8 cellular contexts compared by ENCODE assay signal in the genomic region with DNA sequence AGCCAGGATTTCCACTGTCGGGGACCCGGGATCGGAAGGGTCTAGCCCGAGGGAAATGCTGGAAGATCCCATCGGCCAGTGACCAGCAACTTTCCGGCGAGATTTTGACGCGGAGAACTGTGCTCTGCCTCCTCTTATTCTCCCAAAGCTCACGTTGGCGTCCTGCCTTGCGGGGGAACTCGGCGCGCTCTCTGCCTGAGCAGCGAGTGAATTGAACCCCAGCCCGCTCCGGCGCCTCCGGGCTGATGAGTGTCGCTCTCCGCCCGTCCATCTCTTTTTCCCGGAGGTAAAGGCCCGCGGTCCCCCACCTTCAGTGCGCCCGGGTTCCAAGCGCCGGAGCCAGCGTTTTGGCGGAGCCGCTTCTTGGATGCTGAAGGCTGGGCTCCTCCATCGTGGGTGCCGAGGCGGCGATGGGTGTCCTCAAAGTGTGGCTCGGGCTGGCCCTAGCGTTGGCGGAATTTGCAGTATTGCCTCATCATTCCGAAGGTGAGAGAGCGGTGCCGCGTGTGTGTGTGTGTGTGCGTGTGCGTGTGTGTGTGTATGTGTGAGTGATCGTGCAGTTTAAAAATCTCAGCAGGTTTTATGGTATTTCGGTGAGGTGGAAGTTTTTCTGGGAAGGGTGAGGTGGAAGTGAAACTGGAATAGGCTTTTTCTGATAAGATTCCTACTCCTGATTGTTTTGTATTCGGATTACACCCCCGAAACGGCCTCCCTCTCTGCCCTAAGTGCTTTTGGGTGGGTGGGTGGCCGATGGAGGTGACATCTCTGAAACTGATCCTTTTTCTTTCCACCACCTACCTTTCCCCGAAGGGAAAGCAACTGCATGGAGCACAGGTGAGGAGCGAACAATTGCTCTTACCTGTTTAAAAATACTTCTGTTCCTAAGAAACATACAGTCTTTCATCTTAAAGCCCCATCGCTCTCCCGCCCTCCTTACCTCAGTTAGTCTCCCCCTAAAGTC. TPM values are rescaled to one million over a fixed set of nuclear protein-coding genes. Genes with fewer than 3 reads are reported as not detected.
DNase-seq lines count a peak whose midpoint lies in the region; ATAC-seq and TF ChIP-seq lines count a peak whose summit lies in the region.

No MANE protein-coding gene starts in this region.

- H3K4me1 Mint-ChIP-seq in T-helper 2 cell treated with Interferon-gamma antibody and Interleukin-4, amounts not matched to agents 5 μg/mL and 100 μg/mL, for 36 hours (ENCODE audit: low read depth) = peaks cover 26% of the 10 kb centered on the region
- H3K4me1 Mint-ChIP-seq in stimulated activated effector memory CD8-positive, alpha-beta T cell treated with anti-CD3 and anti-CD28 coated beads, Interleukin-12 subunit alpha, Interleukin-12 subunit beta, amount 100 ng/mL, for 72 hours = peaks cover 27% of the 10 kb centered on the region

- peak overlapping the region; percentile 18 for H3K27ac Mint-ChIP-seq in T-helper 2 cell treated with Interferon-gamma antibody and Interleukin-4, amounts not matched to agents 5 μg/mL and 100 μg/mL, for 36 hours
- H3K27ac Mint-ChIP-seq in stimulated activated effector memory CD8-positive, alpha-beta T cell treated with anti-CD3 and anti-CD28 coated beads, Interleukin-12 subunit alpha, Interleukin-12 subunit beta, amount 100 ng/mL, for 72 hours = no peak overlapping the region

- no peaks in the 10 kb centered on the region for H3K36me3 Mint-ChIP-seq in T-helper 2 cell treated with Interferon-gamma antibody and Interleukin-4, amounts not matched to agents 5 μg/mL and 100 μg/mL, for 36 hours (ENCODE audit: low read depth)
- no peaks in the 10 kb centered on the region for H3K36me3 Mint-ChIP-seq in stimulated activated effector memory CD8-positive, alpha-beta T cell treated with anti-CD3 and anti-CD28 coated beads, Interleukin-12 subunit alpha, Interleukin-12 subunit beta, amount 100 ng/mL, for 72 hours

- H3K27me3 Mint-ChIP-seq in T-helper 2 cell treated with Interferon-gamma antibody and Interleukin-4, amounts not matched to agents 5 μg/mL and 100 μg/mL, for 36 hours (ENCODE audit: low read depth) = peaks cover 73% of the 10 kb centered on the region

- no peak for TF ChIP-seq POLR2A in lower leg skin (IDR thresholded peaks at IDR 0.05)

- TF ChIP-seq CTCF in lower leg skin (IDR thresholded peaks at IDR 0.05) = no peak

- intact Hi-C loops in lower leg skin (cut with DNase I; ENCODE audit: low total_unique reads) = no loop called here

- DNase-seq in T-helper 2 cell treated with Interferon-gamma antibody and Interleukin-4, amounts not matched to agents 5 μg/mL and 100 μg/mL, for 36 hours (ENCODE audit: low spot score) = peak; percentile 28
- DNase-seq in ecto neural progenitor cell (ENCODE audit: low spot score) = peak; percentile 70
- peak; percentile 30 to 91 for DNase-seq in lower leg skin (ENCODE audit: low spot score in 2 of 2)
- DNase-seq in stimulated activated effector memory CD8-positive, alpha-beta T cell treated with anti-CD3 and anti-CD28 coated beads, Interleukin-12 subunit alpha, Interleukin-12 subunit beta, amount 100 ng/mL, for 72 hours (ENCODE audit: low spot score in 2 of 2) = peak in 1 of 2 donors; percentile 3
- DNase-seq in NOMO-1 (lab: John Stamatoyannopoulos, UW; ENCODE audit: unreplicated experiment in 2 of 2) = no peak
- no peak for DNase-seq in T-helper 9 cell

- no peaks in the 10 kb centered on the region for H3K9me3 Mint-ChIP-seq in T-helper 2 cell treated with Interferon-gamma antibody and Interleukin-4, amounts not matched to agents 5 μg/mL and 100 μg/mL, for 36 hours
- no peaks in the 10 kb centered on the region for H3K9me3 Mint-ChIP-seq in stimulated activated effector memory CD8-positive, alpha-beta T cell treated with anti-CD3 and anti-CD28 coated beads, Interleukin-12 subunit alpha, Interleukin-12 subunit beta, amount 100 ng/mL, for 72 hours

- ATAC-seq in HG03432 (IDR thresholded peaks at IDR 0.05; ENCODE audit: unreplicated experiment) = peak; percentile 32
- ATAC-seq in stimulated activated effector memory CD8-positive, alpha-beta T cell treated with anti-CD3 and anti-CD28 coated beads, Interleukin-12 subunit alpha, Interleukin-12 subunit beta, amount 100 ng/mL, for 72 hours = peak; percentile 66

- peak overlapping the region; percentile 90 for H3K4me3 Mint-ChIP-seq in T-helper 2 cell treated with Interferon-gamma antibody and Interleukin-4, amounts not matched to agents 5 μg/mL and 100 μg/mL, for 36 hours
- peak overlapping the region; percentile 78 for H3K4me3 Mint-ChIP-seq in stimulated activated effector memory CD8-positive, alpha-beta T cell treated with anti-CD3 and anti-CD28 coated beads, Interleukin-12 subunit alpha, Interleukin-12 subunit beta, amount 100 ng/mL, for 72 hours

- 1% methylated on average over 40 to 53 of the region's 56 CpGs for WGBS in lower leg skin, 2 donors

- H3K4me3 ChIP-seq in GM08714 (ENCODE audit: low read length) (peak overlapping the region; percentile 53), lower leg skin (ENCODE audit: low read depth, poor library complexity, severe bottlenecking) (peak overlapping the region; percentile 34)

RNA-seq across cellular contexts. Expression of a gene that starts 0.8 kb away (rescaled TPM):
- 1 to 10 TPM in 3 of 4 donors, under 1 TPM in 1; 0.83 to 5.3 (median 3.0) TPM for total RNA-seq in lower leg skin

Comparison
In these comparisons a context has a peak if more than half of its experiments do, and no peak if none do; other contexts are left out.
1. DNase-seq: peak in T-helper 2 cell treated with Interferon-gamma antibody and Interleukin-4, amounts not matched to agents 5 μg/mL and 100 μg/mL, for 36 hours (single experiment), ecto neural progenitor cell (single experiment) and lower leg skin (2 of 2); none in NOMO-1 (0 of 2) and T-helper 9 cell (single experiment).